Comparison of ENCODE assay signal across 20 cellular contexts in the genomic region with DNA sequence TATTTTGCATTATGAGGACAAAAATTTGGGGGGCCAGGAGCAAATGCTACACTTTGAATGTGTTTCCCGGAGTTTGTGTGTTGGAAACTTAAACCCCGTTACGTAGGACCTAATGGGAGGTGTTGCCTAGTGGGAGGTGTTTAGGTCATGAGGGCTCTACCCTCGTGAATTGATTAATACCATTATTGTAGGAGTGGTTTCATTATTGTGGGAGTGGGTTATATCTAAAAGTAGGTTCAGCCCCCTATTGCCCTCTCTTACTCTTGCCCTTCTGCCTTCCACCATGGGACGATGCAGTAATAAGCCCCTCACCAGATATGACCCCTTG. TPM values are rescaled to one million over a fixed set of nuclear protein-coding genes. Genes with fewer than 3 reads are reported as not detected.
DNase-seq lines count a peak whose midpoint lies in the region; ATAC-seq and TF ChIP-seq lines count a peak whose summit lies in the region.
"Had no signal": no experiment of that assay in that cellular context is flagged by ENCODE, and none has a peak within 500 bp of the region (broad histone marks: within the 10 kb centered on the region; RNA-seq: fewer than 3 reads in every experiment).

No MANE protein-coding gene starts in this region.

- no peaks in the 10 kb centered on the region for H3K4me1 ChIP-seq in HUES48 (ENCODE audit: control insufficient read depth, insufficient read depth, low read length)
- peaks cover 6% of the 10 kb centered on the region for H3K4me1 ChIP-seq in smooth muscle cell (ENCODE audit: low read depth)
- H3K4me1 ChIP-seq: gastroesophageal sphincter, upper lobe of right lung had no signal

- H3K36me3 ChIP-seq in HUES48 (ENCODE audit: control insufficient read depth, insufficient read depth, low read length) (peaks cover 22% of the 10 kb centered on the region), smooth muscle cell (ENCODE audit: low read depth) (peaks cover 6% of the 10 kb centered on the region)

- H3K79me2 ChIP-seq in smooth muscle cell (ENCODE audit: low read depth) = peaks cover 54% of the 10 kb centered on the region

- H3K27me3 ChIP-seq in HUES48 (ENCODE audit: control insufficient read depth, insufficient read depth, low read length) = no peaks in the 10 kb centered on the region
- H3K27me3 ChIP-seq in smooth muscle cell (ENCODE audit: low read depth) = no peaks in the 10 kb centered on the region
- H3K27me3 ChIP-seq: gastroesophageal sphincter, upper lobe of right lung had no signal

- H3K4me3 ChIP-seq in HUES48 (ENCODE audit: low read depth, low read length) (no peak overlapping the region), smooth muscle cell (no peak overlapping the region)
- H3K4me3 ChIP-seq: gastroesophageal sphincter, upper lobe of right lung had no signal

- H3K4me3 Mint-ChIP-seq in activated naive CD8-positive, alpha-beta T cell treated with anti-CD3 and anti-CD28 coated beads, Interleukin-2, amount 10 ng/mL, durations not matched to agents 7 days and 5 days = peak overlapping the region; percentile 32
- no peak overlapping the region for H3K4me3 Mint-ChIP-seq in activated naive CD8-positive, alpha-beta T cell treated with anti-CD3 and anti-CD28 coated beads for 36 hours
- H3K4me3 Mint-ChIP-seq: central memory CD8-positive, alpha-beta T cell had no signal

- ATAC-seq in activated naive CD8-positive, alpha-beta T cell treated with anti-CD3 and anti-CD28 coated beads, Interleukin-2, amount 10 ng/mL, durations not matched to agents 7 days and 5 days (ENCODE audit: low read depth) = no peak
- peak; percentile 22 to 51 for ATAC-seq in activated naive CD4-positive, alpha-beta T cell treated with anti-CD3 and anti-CD28 coated beads, Interleukin-2, amount 50 U/mL, for 72 hours
- no peak for ATAC-seq in GM19452 (IDR thresholded peaks at IDR 0.05; ENCODE audit: unreplicated experiment)
- ATAC-seq: gastroesophageal sphincter, upper lobe of right lung had no signal

- H3K27ac Mint-ChIP-seq in activated naive CD8-positive, alpha-beta T cell treated with anti-CD3 and anti-CD28 coated beads, Interleukin-2, amount 10 ng/mL, durations not matched to agents 7 days and 5 days = peak overlapping the region; percentile 35
- no peak overlapping the region for H3K27ac Mint-ChIP-seq in activated naive CD8-positive, alpha-beta T cell treated with anti-CD3 and anti-CD28 coated beads for 36 hours
- no peak overlapping the region for H3K27ac Mint-ChIP-seq in activated naive CD4-positive, alpha-beta T cell treated with anti-CD3 and anti-CD28 coated beads, Interleukin-2, amount 50 U/mL, for 72 hours

- no peaks in the 10 kb centered on the region for H3K27me3 Mint-ChIP-seq in activated naive CD8-positive, alpha-beta T cell treated with anti-CD3 and anti-CD28 coated beads, Interleukin-2, amount 10 ng/mL, durations not matched to agents 7 days and 5 days
- H3K27me3 Mint-ChIP-seq in activated naive CD8-positive, alpha-beta T cell treated with anti-CD3 and anti-CD28 coated beads for 36 hours = no peaks in the 10 kb centered on the region
- H3K27me3 Mint-ChIP-seq: central memory CD8-positive, alpha-beta T cell had no signal

- H3K9me3 Mint-ChIP-seq in activated naive CD8-positive, alpha-beta T cell treated with anti-CD3 and anti-CD28 coated beads, Interleukin-2, amount 10 ng/mL, durations not matched to agents 7 days and 5 days = no peaks in the 10 kb centered on the region
- H3K9me3 Mint-ChIP-seq in activated naive CD8-positive, alpha-beta T cell treated with anti-CD3 and anti-CD28 coated beads for 36 hours = no peaks in the 10 kb centered on the region
- no peaks in the 10 kb centered on the region for H3K9me3 Mint-ChIP-seq in activated naive CD4-positive, alpha-beta T cell treated with anti-CD3 and anti-CD28 coated beads, Interleukin-2, amount 50 U/mL, for 72 hours
- H3K9me3 Mint-ChIP-seq: central memory CD8-positive, alpha-beta T cell had no signal

- 96% methylated on average over 5 of the region's 5 CpGs for WGBS in smooth muscle cell (ENCODE audit: low lambda C conversion rate)

- peaks cover 39% of the 10 kb centered on the region for H3K4me1 Mint-ChIP-seq in activated naive CD8-positive, alpha-beta T cell treated with anti-CD3 and anti-CD28 coated beads, Interleukin-2, amount 10 ng/mL, durations not matched to agents 7 days and 5 days
- H3K4me1 Mint-ChIP-seq in activated naive CD8-positive, alpha-beta T cell treated with anti-CD3 and anti-CD28 coated beads for 36 hours = peaks cover 28% of the 10 kb centered on the region

- DNase-seq in activated naive CD8-positive, alpha-beta T cell treated with anti-CD3 and anti-CD28 coated beads, Interleukin-2, amount 10 ng/mL, durations not matched to agents 7 days and 5 days = no peak
- DNase-seq in activated naive CD8-positive, alpha-beta T cell treated with anti-CD3 and anti-CD28 coated beads for 36 hours = no peak
- no peak for DNase-seq in activated naive CD4-positive, alpha-beta T cell treated with anti-CD3 and anti-CD28 coated beads, Interleukin-2, amount 50 U/mL, for 72 hours (ENCODE audit: low spot score in 2 of 2)
- DNase-seq in smooth muscle cell (lab: John Stamatoyannopoulos, UW; ENCODE audit: unreplicated experiment) = no peak
- no peak for DNase-seq in amygdala (lab: John Stamatoyannopoulos, UW)
- DNase-seq: DMS53; erythroblast; GF-D8; GOT3; NCI-H1105; NCI-H2081; occipital lobe; retina; stimulated activated CD4-positive, alpha-beta T cell treated with anti-CD3 and anti-CD28 coated beads, Interleukin-4, amount 100 ng/mL, for 4 hours; T1000; upper lobe of right lung had no signal

- H3F3A ChIP-seq in smooth muscle cell (ENCODE audit: low read depth) = peaks cover 6% of the 10 kb centered on the region

- H2AFZ ChIP-seq in smooth muscle cell (ENCODE audit: low read depth) = no peak overlapping the region

- peaks cover 41% of the 10 kb centered on the region for H3K36me3 Mint-ChIP-seq in activated naive CD8-positive, alpha-beta T cell treated with anti-CD3 and anti-CD28 coated beads, Interleukin-2, amount 10 ng/mL, durations not matched to agents 7 days and 5 days
- peaks cover 30% of the 10 kb centered on the region for H3K36me3 Mint-ChIP-seq in activated naive CD8-positive, alpha-beta T cell treated with anti-CD3 and anti-CD28 coated beads for 36 hours
- H3K36me3 Mint-ChIP-seq in activated naive CD4-positive, alpha-beta T cell treated with anti-CD3 and anti-CD28 coated beads, Interleukin-2, amount 50 U/mL, for 72 hours = no peaks in the 10 kb centered on the region

- no peaks in the 10 kb centered on the region for H3K9me3 ChIP-seq in HUES48 (ENCODE audit: control insufficient read depth, insufficient read depth, low read length)
- H3K9me3 ChIP-seq in smooth muscle cell (replicated peaks; ENCODE audit: low read depth) = no peaks in the 10 kb centered on the region
- H3K9me3 ChIP-seq: gastroesophageal sphincter, upper lobe of right lung had no signal

- H3K27ac ChIP-seq in HUES48 (ENCODE audit: low read depth, low read length) = no peak overlapping the region
- H3K27ac ChIP-seq in smooth muscle cell (ENCODE audit: low read depth) = peak overlapping the region; percentile 80
- H3K27ac ChIP-seq: gastroesophageal sphincter, upper lobe of right lung had no signal

- H4K20me1 ChIP-seq in smooth muscle cell (ENCODE audit: low read depth) = peaks cover 4% of the 10 kb centered on the region

- POLR2A ChIA-PET in activated naive CD8-positive, alpha-beta T cell treated with anti-CD3 and anti-CD28 coated beads, Interleukin-2, amount 10 ng/mL, durations not matched to agents 7 days and 5 days (lab: Charles Lee) = no interaction called here

- no peak for TF ChIP-seq CTCF in smooth muscle cell (IDR thresholded peaks at IDR 0.05; ENCODE audit: borderline replicate concordance, insufficient read depth, poor library complexity, severe bottlenecking)

- peak overlapping the region; percentile 29 for H3K4me2 ChIP-seq in smooth muscle cell

- H3K9ac ChIP-seq in HUES48 (ENCODE audit: low read depth, low read length) (peak overlapping the region; percentile 24; the same call in 1 of the 2 replicates), smooth muscle cell (ENCODE audit: low read depth) (no peak overlapping the region)

RNA-seq across cellular contexts. Expression of a gene that starts 15.5 kb away (rescaled TPM):
- total RNA-seq in activated naive CD8-positive, alpha-beta T cell treated with anti-CD3 and anti-CD28 coated beads, Interleukin-2, amount 10 ng/mL, durations not matched to agents 7 days and 5 days = 10 to 100 TPM; 64.8 to 65.2 TPM
- total RNA-seq in activated naive CD8-positive, alpha-beta T cell treated with anti-CD3 and anti-CD28 coated beads for 36 hours = 10 to 100 TPM; 74.4 to 85.6 TPM
- total RNA-seq in activated naive CD4-positive, alpha-beta T cell treated with anti-CD3 and anti-CD28 coated beads, Interleukin-2, amount 50 U/mL, for 72 hours = 10 to 100 TPM; 90.0 to 94.6 TPM
- 252 and 271 TPM in 2 replicates for total RNA-seq in smooth muscle cell
- polyA plus RNA-seq in smooth muscle cell = 15.7 and 17.0 TPM in 2 replicates

Comparison
In these comparisons a context has a peak if more than half of its experiments do, and no peak if none do; other contexts are left out.
1. ATAC-seq: peak in activated naive CD4-positive, alpha-beta T cell treated with anti-CD3 and anti-CD28 coated beads, Interleukin-2, amount 50 U/mL, for 72 hours (2 of 2); none in activated naive CD8-positive, alpha-beta T cell treated with anti-CD3 and anti-CD28 coated beads, Interleukin-2, amount 10 ng/mL, durations not matched to agents 7 days and 5 days (single experiment) and GM19452 (single experiment).